Comparison of ENCODE assay signal across 23 cellular contexts in genomic region chr17:2545393-2545792, GRCh38. TPM values are rescaled to one million over a fixed set of nuclear protein-coding genes. Genes with fewer than 3 reads are reported as not detected.
A peak's percentile ranks its signal among the peaks of the same experiment; 100 is the strongest.
DNase-seq lines count a peak whose midpoint lies in the region; ATAC-seq and TF ChIP-seq lines count a peak whose summit lies in the region.
"Had no signal": no experiment of that assay in that cellular context is flagged by ENCODE, and none has a peak within 500 bp of the region (broad histone marks: within the 10 kb centered on the region; RNA-seq: fewer than 3 reads in every experiment).

No MANE protein-coding gene starts in this region.

- H3K27me3 ChIP-seq in GM23338 (ENCODE audit: insufficient read depth) (no peaks in the 10 kb centered on the region), duodenal mucosa (ENCODE audit: control insufficient read depth in 1 of 2, insufficient read depth in 2 of 2, low read length in 2 of 2) (no peaks in the 10 kb centered on the region), neural progenitor cell (no peaks in the 10 kb centered on the region), esophagus muscularis mucosa (peaks cover 0 to 8% (median 0%) of the 10 kb centered on the region in 4 donors)
- H3K27me3 ChIP-seq: BLaER1, breast epithelium, MG63, spleen, uterus had no signal

- 86% methylated on average over 7 of the region's 7 CpGs for WGBS in esophagus muscularis mucosa

- H3K4me1 ChIP-seq in GM23338 (ENCODE audit: insufficient read depth) (no peaks in the 10 kb centered on the region), duodenal mucosa (ENCODE audit: control insufficient read depth in 1 of 2, insufficient read depth in 2 of 2, low read length in 2 of 2) (peaks cover 13 to 16% of the 10 kb centered on the region in 2 donors), neural progenitor cell (peaks cover 6% of the 10 kb centered on the region), esophagus muscularis mucosa (peaks cover 0 to 4% (median 0%) of the 10 kb centered on the region in 4 donors)
- H3K4me1 ChIP-seq: breast epithelium, psoas muscle, spleen, uterus had no signal

- H3K79me2 ChIP-seq in GM23338 (replicated peaks; ENCODE audit: insufficient read depth) (no peaks in the 10 kb centered on the region), neural progenitor cell (ENCODE audit: low read depth) (no peaks in the 10 kb centered on the region)

- TF ChIP-seq POLR2A in esophagus muscularis mucosa (IDR thresholded peaks at IDR 0.05; ENCODE audit: low read depth), result no peak

- H3K36me3 Mint-ChIP-seq in GM23338 (ENCODE audit: low read depth) (no peaks in the 10 kb centered on the region; the same call in 2 of the 3 replicates), neural progenitor cell (no peaks in the 10 kb centered on the region)
- H3K36me3 Mint-ChIP-seq in activated T-helper 2 cell treated with anti-CD3 and anti-CD28 coated beads, Interferon-gamma antibody, Interleukin-2, Interleukin-4, amounts not matched to agents 10 μg/mL and 5 μg/mL and 100 μg/mL, durations not matched to agents 14 hours and 24 hours and 36 hours (ENCODE audit: low read depth), result no peaks in the 10 kb centered on the region

- H3K27ac Mint-ChIP-seq in GM23338 (no peak overlapping the region), neural progenitor cell (peak overlapping the region; percentile 64)
- H3K27ac Mint-ChIP-seq in activated T-helper 2 cell treated with anti-CD3 and anti-CD28 coated beads, Interferon-gamma antibody, Interleukin-2, Interleukin-4, amounts not matched to agents 10 μg/mL and 5 μg/mL and 100 μg/mL, durations not matched to agents 14 hours and 24 hours and 36 hours, result no peak overlapping the region
- H3K27ac Mint-ChIP-seq: activated CD4-positive, alpha-beta T cell treated with anti-CD3 and anti-CD28 coated beads, Interleukin-2, amount 10 ng/mL, durations not matched to agents 7 days and 5 days; activated naive CD8-positive, alpha-beta T cell treated with anti-CD3 and anti-CD28 coated beads, Interleukin-2, amount 50 U/mL, for 24 hours; activated T-helper 17 cell treated with anti-CD3 and anti-CD28 coated beads, Interleukin-2, amount 50 U/mL, for 72 hours; dendritic cell treated with granulocyte-macrophage colony-stimulating factor and Interleukin-4, amounts not matched to agents 40 ng/mL and 50 ng/mL, for 4 days had no signal

- intact Hi-C loops in activated T-helper 2 cell treated with anti-CD3 and anti-CD28 coated beads, Interferon-gamma antibody, Interleukin-2, Interleukin-4, amounts not matched to agents 10 μg/mL and 5 μg/mL and 100 μg/mL, durations not matched to agents 14 hours and 24 hours and 36 hours (cut with micrococcal nuclease), result no loop called here
- intact Hi-C loops in esophagus muscularis mucosa (cut with DNase I), result no loop called here

- H4K20me1 ChIP-seq in GM23338 (replicated peaks; ENCODE audit: insufficient read depth), result no peaks in the 10 kb centered on the region
- no peaks in the 10 kb centered on the region for H4K20me1 ChIP-seq in neural progenitor cell (ENCODE audit: low read depth)
- H4K20me1 ChIP-seq: BLaER1 had no signal

- no peak for TF ChIP-seq EP300 in esophagus muscularis mucosa (IDR thresholded peaks at IDR 0.05)

- peak overlapping the region; percentile 43; the same call in 1 of the 2 replicates for H2AFZ ChIP-seq in GM23338
- H2AFZ ChIP-seq in neural progenitor cell (replicated peaks), result no peak overlapping the region

- H3K4me3 Mint-ChIP-seq in GM23338 (no peak overlapping the region), neural progenitor cell (peak overlapping the region; percentile 4)
- H3K4me3 Mint-ChIP-seq in activated T-helper 2 cell treated with anti-CD3 and anti-CD28 coated beads, Interferon-gamma antibody, Interleukin-2, Interleukin-4, amounts not matched to agents 10 μg/mL and 5 μg/mL and 100 μg/mL, durations not matched to agents 14 hours and 24 hours and 36 hours (ENCODE audit: low read depth), result no peak overlapping the region
- H3K4me3 Mint-ChIP-seq: activated CD4-positive, alpha-beta T cell treated with anti-CD3 and anti-CD28 coated beads, Interleukin-2, amount 10 ng/mL, durations not matched to agents 7 days and 5 days; activated naive CD8-positive, alpha-beta T cell treated with anti-CD3 and anti-CD28 coated beads, Interleukin-2, amount 50 U/mL, for 24 hours; activated T-helper 17 cell treated with anti-CD3 and anti-CD28 coated beads, Interleukin-2, amount 50 U/mL, for 72 hours; dendritic cell treated with granulocyte-macrophage colony-stimulating factor and Interleukin-4, amounts not matched to agents 40 ng/mL and 50 ng/mL, for 4 days; IgD-negative memory B cell had no signal

- H3F3A ChIP-seq in GM23338 (replicated peaks; ENCODE audit: low read depth) (no peaks in the 10 kb centered on the region), neural progenitor cell (ENCODE audit: low read depth) (peaks cover 6% of the 10 kb centered on the region)

- no peak overlapping the region for H3K4me3 ChIP-seq in GM23338
- no peak overlapping the region for H3K4me3 ChIP-seq in duodenal mucosa (ENCODE audit: low read depth in 1 of 2, low read length in 2 of 2)
- no peak overlapping the region for H3K4me3 ChIP-seq in neural progenitor cell
- H3K4me3 ChIP-seq in esophagus muscularis mucosa, result no peak overlapping the region
- H3K4me3 ChIP-seq: BLaER1, breast epithelium, MG63, psoas muscle, spleen, uterus had no signal

- H3K4me2 ChIP-seq in GM23338, result no peak overlapping the region
- no peak overlapping the region for H3K4me2 ChIP-seq in neural progenitor cell
- H3K4me2 ChIP-seq: BLaER1 had no signal

- TF ChIP-seq CTCF in GM23338 (conservative IDR thresholded peaks at IDR 0.05; ENCODE audit: low read depth in 2 of 2), result no peak
- no peak for TF ChIP-seq CTCF in neural progenitor cell (IDR thresholded peaks at IDR 0.05)
- no peak for TF ChIP-seq CTCF in esophagus muscularis mucosa (IDR thresholded peaks at IDR 0.05)

- DNase-seq in GM23338 (ENCODE audit: low spot score) (no peak), left lobe of liver (ENCODE audit: low spot score) (peak; percentile 82), neural progenitor cell (ENCODE audit: low spot score) (no peak), esophagus muscularis mucosa (ENCODE audit: extremely low spot score) (no peak), NAMALWA (ENCODE audit: low spot score) (no peak)
- DNase-seq in activated T-helper 2 cell treated with anti-CD3 and anti-CD28 coated beads, Interferon-gamma antibody, Interleukin-2, Interleukin-4, amounts not matched to agents 10 μg/mL and 5 μg/mL and 100 μg/mL, durations not matched to agents 14 hours and 24 hours and 36 hours (ENCODE audit: low spot score), result no peak
- DNase-seq: activated CD4-positive, alpha-beta T cell treated with anti-CD3 and anti-CD28 coated beads, Interleukin-2, amount 10 ng/mL, durations not matched to agents 7 days and 5 days; activated naive CD8-positive, alpha-beta T cell treated with anti-CD3 and anti-CD28 coated beads, Interleukin-2, amount 50 U/mL, for 24 hours; MG63; NCI-H1436 treated with DMSO at 0.1 percent for 48 hours; NCI-H2171 treated with DMSO at 0.1 percent for 48 hours; NCI-H69; PC-3; psoas muscle; spleen; uterus had no signal

- H3K27ac ChIP-seq in GM23338 (ENCODE audit: low read depth) (no peak overlapping the region), duodenal mucosa (ENCODE audit: low read depth, low read length) (peak overlapping the region; percentile 77), neural progenitor cell (no peak overlapping the region), esophagus muscularis mucosa (replicated peaks in 1 of 4) (no peak overlapping the region)
- H3K27ac ChIP-seq: BLaER1, breast epithelium, psoas muscle, spleen, uterus had no signal

- no peak for ATAC-seq in GM23338
- ATAC-seq in left lobe of liver, result peak; percentile 92
- no peak for ATAC-seq in GM21619 (IDR thresholded peaks at IDR 0.05; ENCODE audit: unreplicated experiment)
- ATAC-seq: activated naive CD8-positive, alpha-beta T cell treated with anti-CD3 and anti-CD28 coated beads, Interleukin-2, amount 50 U/mL, for 24 hours; activated T-helper 17 cell treated with anti-CD3 and anti-CD28 coated beads, Interleukin-2, amount 50 U/mL, for 72 hours; PC-3; psoas muscle had no signal

- H3K9me3 Mint-ChIP-seq in GM23338 (no peaks in the 10 kb centered on the region), neural progenitor cell (no peaks in the 10 kb centered on the region)
- H3K9me3 Mint-ChIP-seq in activated T-helper 2 cell treated with anti-CD3 and anti-CD28 coated beads, Interferon-gamma antibody, Interleukin-2, Interleukin-4, amounts not matched to agents 10 μg/mL and 5 μg/mL and 100 μg/mL, durations not matched to agents 14 hours and 24 hours and 36 hours, result no peaks in the 10 kb centered on the region
- H3K9me3 Mint-ChIP-seq: activated CD4-positive, alpha-beta T cell treated with anti-CD3 and anti-CD28 coated beads, Interleukin-2, amount 10 ng/mL, durations not matched to agents 7 days and 5 days; activated naive CD8-positive, alpha-beta T cell treated with anti-CD3 and anti-CD28 coated beads, Interleukin-2, amount 50 U/mL, for 24 hours; activated T-helper 17 cell treated with anti-CD3 and anti-CD28 coated beads, Interleukin-2, amount 50 U/mL, for 72 hours; dendritic cell treated with granulocyte-macrophage colony-stimulating factor and Interleukin-4, amounts not matched to agents 40 ng/mL and 50 ng/mL, for 4 days; IgD-negative memory B cell had no signal

- H3K36me3 ChIP-seq in GM23338 (ENCODE audit: insufficient read depth), result no peaks in the 10 kb centered on the region
- no peaks in the 10 kb centered on the region for H3K36me3 ChIP-seq in duodenal mucosa (ENCODE audit: control insufficient read depth in 1 of 2, insufficient read depth in 2 of 2, low read length in 2 of 2)
- no peaks in the 10 kb centered on the region for H3K36me3 ChIP-seq in neural progenitor cell
- H3K36me3 ChIP-seq in esophagus muscularis mucosa, result no peaks in the 10 kb centered on the region
- H3K36me3 ChIP-seq: BLaER1, breast epithelium, MG63, spleen, uterus had no signal

- H3K4me1 Mint-ChIP-seq in GM23338 (peaks cover 2% of the 10 kb centered on the region; the same call in 1 of the 3 replicates), neural progenitor cell (peaks cover 40% of the 10 kb centered on the region)
- H3K4me1 Mint-ChIP-seq in activated T-helper 2 cell treated with anti-CD3 and anti-CD28 coated beads, Interferon-gamma antibody, Interleukin-2, Interleukin-4, amounts not matched to agents 10 μg/mL and 5 μg/mL and 100 μg/mL, durations not matched to agents 14 hours and 24 hours and 36 hours (ENCODE audit: low read depth), result no peaks in the 10 kb centered on the region
- H3K4me1 Mint-ChIP-seq: activated CD4-positive, alpha-beta T cell treated with anti-CD3 and anti-CD28 coated beads, Interleukin-2, amount 10 ng/mL, durations not matched to agents 7 days and 5 days; activated T-helper 17 cell treated with anti-CD3 and anti-CD28 coated beads, Interleukin-2, amount 50 U/mL, for 72 hours had no signal

- no peaks in the 10 kb centered on the region for H3K9me2 ChIP-seq in GM23338 (ENCODE audit: insufficient read depth)

- H3K9ac ChIP-seq in duodenal mucosa (ENCODE audit: low read depth in 1 of 2, low read length in 2 of 2), result no peak overlapping the region
- H3K9ac ChIP-seq in neural progenitor cell, result no peak overlapping the region
- H3K9ac ChIP-seq: BLaER1 had no signal

- H3K27me3 Mint-ChIP-seq in GM23338 (ENCODE audit: insufficient read depth, low read depth, poor library complexity), result peaks cover 13% of the 10 kb centered on the region
- H3K27me3 Mint-ChIP-seq in neural progenitor cell (ENCODE audit: insufficient read depth, low read depth), result peaks cover 12% of the 10 kb centered on the region
- H3K27me3 Mint-ChIP-seq in activated T-helper 2 cell treated with anti-CD3 and anti-CD28 coated beads, Interferon-gamma antibody, Interleukin-2, Interleukin-4, amounts not matched to agents 10 μg/mL and 5 μg/mL and 100 μg/mL, durations not matched to agents 14 hours and 24 hours and 36 hours (ENCODE audit: low read depth), result no peaks in the 10 kb centered on the region
- H3K27me3 Mint-ChIP-seq: activated T-helper 17 cell treated with anti-CD3 and anti-CD28 coated beads, Interleukin-2, amount 50 U/mL, for 72 hours had no signal

- H3K9me3 ChIP-seq in duodenal mucosa (ENCODE audit: control insufficient read depth in 1 of 2, low read length in 2 of 2) (no peaks in the 10 kb centered on the region), neural progenitor cell (ENCODE audit: low read depth) (no peaks in the 10 kb centered on the region), esophagus muscularis mucosa (no peaks in the 10 kb centered on the region)
- H3K9me3 ChIP-seq: BLaER1, breast epithelium, MG63, psoas muscle, spleen, uterus had no signal

RNA-seq across cellular contexts. Expression of gene METTL16, which starts 33.7 kb away (rescaled TPM):
- 78.1 and 80.8 TPM in 2 replicates for total RNA-seq in GM23338 (2014; rRNA removed; shearing (Covaris generic))
- 39.5 and 40.1 TPM in 2 replicates for polyA plus RNA-seq in GM23338 (2016; fragmentation: Nextera tagmentation; extraction: Ambion mirVana)
- 8.1 TPM for total RNA-seq in left lobe of liver
- total RNA-seq in neural progenitor cell (ENCODE audit: low replicate concordance), result 40.0 and 52.0 TPM in 2 replicates
- total RNA-seq in activated T-helper 2 cell treated with anti-CD3 and anti-CD28 coated beads, Interferon-gamma antibody, Interleukin-2, Interleukin-4, amounts not matched to agents 10 μg/mL and 5 μg/mL and 100 μg/mL, durations not matched to agents 14 hours and 24 hours and 36 hours, result 49.1 and 49.2 TPM in 2 replicates
- total RNA-seq in esophagus muscularis mucosa, result 10 to 100 TPM; 18.9 to 28.8 (median 24.5) TPM

RNA-seq across cellular contexts. Expression of gene PAFAH1B1, which starts 48.1 kb away (rescaled TPM):
- 68.5 and 69.9 TPM in 2 replicates for total RNA-seq in GM23338 (2014; rRNA removed; shearing (Covaris generic))
- 71.7 and 84.4 TPM in 2 replicates for polyA plus RNA-seq in GM23338 (2016; fragmentation: Nextera tagmentation; extraction: Ambion mirVana)
- total RNA-seq in left lobe of liver (34.5 TPM), neural progenitor cell (ENCODE audit: low replicate concordance) (177 and 209 TPM in 2 replicates), esophagus muscularis mucosa (100 to 1,000 TPM in 2 of 4 donors, 10 to 100 TPM in 2; 86.5 to 119 (median 102) TPM)
- 151 and 153 TPM in 2 replicates for total RNA-seq in activated T-helper 2 cell treated with anti-CD3 and anti-CD28 coated beads, Interferon-gamma antibody, Interleukin-2, Interleukin-4, amounts not matched to agents 10 μg/mL and 5 μg/mL and 100 μg/mL, durations not matched to agents 14 hours and 24 hours and 36 hours
